In the genomic region with DNA sequence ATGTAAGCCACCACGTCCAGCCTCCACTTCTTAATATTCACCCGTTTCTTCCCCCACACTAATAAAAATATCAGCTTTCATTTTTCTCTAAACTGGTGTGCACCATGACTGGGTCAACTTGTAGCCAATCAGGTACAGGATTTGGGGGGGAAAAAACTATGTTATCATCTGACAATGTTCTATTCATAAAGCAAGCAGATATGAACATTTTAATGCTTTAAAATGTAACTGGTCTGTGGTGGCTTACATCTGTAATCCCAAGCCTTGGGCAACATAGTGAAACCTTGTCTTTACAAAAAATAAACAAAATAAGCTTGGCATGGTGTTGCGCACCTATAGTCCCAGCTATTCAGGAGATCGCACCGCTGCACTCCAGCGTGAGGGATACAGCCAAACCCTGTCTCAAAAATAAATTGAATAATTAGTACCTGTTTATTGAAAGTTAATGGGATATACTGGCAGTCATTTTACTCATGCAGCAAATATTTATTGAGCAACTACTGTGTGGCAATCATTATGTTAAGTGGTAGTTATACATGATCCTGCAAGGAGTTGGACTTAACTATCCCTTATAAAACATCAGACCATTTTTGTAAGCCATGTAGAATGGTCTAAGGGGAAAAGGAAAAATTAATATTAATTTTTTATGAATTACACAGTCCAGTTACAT, we compare ENCODE assay signal across 1 cellular context.
A peak's percentile ranks its signal among the peaks of the same experiment; 100 is the strongest.
TF ChIP-seq lines count a peak whose summit lies in the region.

No MANE protein-coding gene starts in this region.

TF ChIP-seq in HEK293, 187 proteins besides CTCF, POLR2A, EP300 and RAD21:
- TF ChIP-seq ZNF184 (tag by site-specific recombination; IDR thresholded peaks at IDR 0.05) (no peak), ZNF664 (tag by site-specific recombination; IDR thresholded peaks at IDR 0.05) (0 out of 2 replicates have a peak, but pooled peaks have one; percentile 44)
